In the genomic region with DNA sequence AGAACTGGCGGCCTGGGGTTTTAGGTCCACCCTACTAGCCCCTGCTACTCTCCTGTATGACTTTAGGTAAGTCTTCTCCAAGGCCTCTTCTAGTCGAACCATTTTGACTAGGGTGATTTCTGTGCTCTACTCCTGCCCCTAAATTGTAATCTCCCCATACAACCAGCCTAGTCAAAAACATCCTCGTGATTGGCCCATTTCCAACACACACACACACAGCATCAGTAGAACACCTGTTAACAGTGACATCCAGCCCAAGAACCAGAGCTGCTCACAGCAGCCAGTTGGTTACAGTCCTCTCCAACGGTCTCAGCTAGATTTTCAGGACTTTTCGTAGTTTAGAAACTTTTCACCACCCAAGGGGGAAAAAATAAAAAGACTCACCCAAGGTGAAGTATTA, we compare ENCODE assay signal across 1 cellular context.
TF ChIP-seq lines count a peak whose summit lies in the region.

No MANE protein-coding gene starts in this region.

TF ChIP-seq in WTC11, 78 proteins besides CTCF, POLR2A, EP300 and RAD21 (continued from another document):
- no peak for TF ChIP-seq ARID4B (CRISPR knock-in tag; IDR thresholded peaks at IDR 0.05; ENCODE audit: borderline replicate concordance)
- TF ChIP-seq AFF4 (CRISPR knock-in tag; IDR thresholded peaks at IDR 0.05; ENCODE audit: borderline replicate concordance), result no peak
- TF ChIP-seq, protein P1, sequence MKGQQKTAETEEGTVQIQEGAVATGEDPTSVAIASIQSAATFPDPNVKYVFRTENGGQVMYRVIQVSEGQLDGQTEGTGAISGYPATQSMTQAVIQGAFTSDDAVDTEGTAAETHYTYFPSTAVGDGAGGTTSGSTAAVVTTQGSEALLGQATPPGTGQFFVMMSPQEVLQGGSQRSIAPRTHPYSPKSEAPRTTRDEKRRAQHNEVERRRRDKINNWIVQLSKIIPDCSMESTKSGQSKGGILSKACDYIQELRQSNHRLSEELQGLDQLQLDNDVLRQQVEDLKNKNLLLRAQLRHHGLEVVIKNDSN (CRISPR knock-in tag; IDR thresholded peaks at IDR 0.05), result no peak
- no peak for TF ChIP-seq MXD4 (CRISPR knock-in tag; IDR thresholded peaks at IDR 0.05; ENCODE audit: borderline replicate concordance)
- no peak for TF ChIP-seq ZNF425 (CRISPR knock-in tag; conservative IDR thresholded peaks at IDR 0.05)
- TF ChIP-seq SMAD4 (CRISPR knock-in tag; IDR thresholded peaks at IDR 0.05), result no peak
- TF ChIP-seq, protein P2, sequence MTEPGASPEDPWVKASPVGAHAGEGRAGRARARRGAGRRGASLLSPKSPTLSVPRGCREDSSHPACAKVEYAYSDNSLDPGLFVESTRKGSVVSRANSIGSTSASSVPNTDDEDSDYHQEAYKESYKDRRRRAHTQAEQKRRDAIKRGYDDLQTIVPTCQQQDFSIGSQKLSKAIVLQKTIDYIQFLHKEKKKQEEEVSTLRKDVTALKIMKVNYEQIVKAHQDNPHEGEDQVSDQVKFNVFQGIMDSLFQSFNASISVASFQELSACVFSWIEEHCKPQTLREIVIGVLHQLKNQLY (CRISPR knock-in tag; IDR thresholded peaks at IDR 0.05), result no peak
- no peak for TF ChIP-seq NFATC4 (CRISPR knock-in tag; IDR thresholded peaks at IDR 0.05)
- no peak for TF ChIP-seq NFE2L1 (CRISPR knock-in tag; IDR thresholded peaks at IDR 0.05)
- no peak for TF ChIP-seq CBFB (CRISPR knock-in tag; IDR thresholded peaks at IDR 0.05; ENCODE audit: low read depth)
